ENCODE assay signal across 28 cellular contexts in genomic region chr4:79855081-79855480, GRCh38.
DNase-seq lines count a peak whose midpoint lies in the region; ATAC-seq and TF ChIP-seq lines count a peak whose summit lies in the region.
"Had no signal": no experiment of that assay in that cellular context is flagged by ENCODE, and none has a peak within 500 bp of the region (broad histone marks: within the 10 kb centered on the region; RNA-seq: fewer than 3 reads in every experiment).

No MANE protein-coding gene starts in this region.

- H3K4ac ChIP-seq in mesenchymal stem cell (ENCODE audit: low read depth in 1 of 2, low read length in 2 of 2) (no peak overlapping the region), H9 (ENCODE audit: low read depth, low read length) (no peak overlapping the region)

- H3K9me3 Mint-ChIP-seq in GM23338 (no peaks in the 10 kb centered on the region), H9 (no peaks in the 10 kb centered on the region)
- H3K9me3 Mint-ChIP-seq in activated CD8-positive, alpha-beta T cell treated with anti-CD3 and anti-CD28 coated beads for 36 hours: no peaks in the 10 kb centered on the region
- H3K9me3 Mint-ChIP-seq: activated CD4-positive, alpha-beta T cell treated with anti-CD3 and anti-CD28 coated beads, Interleukin-2, amount 10 ng/mL, durations not matched to agents 7 days and 5 days had no signal

- H4K8ac ChIP-seq in mesenchymal stem cell (ENCODE audit: low read length) (no peak overlapping the region), H9 (replicated peaks; ENCODE audit: insufficient read length, low read depth, low read length) (no peak overlapping the region)

- ATAC-seq in GM23338: no peak
- ATAC-seq in activated CD8-positive, alpha-beta T cell treated with anti-CD3 and anti-CD28 coated beads for 36 hours: no peak
- no peak for ATAC-seq in HG03135 (IDR thresholded peaks at IDR 0.05; ENCODE audit: unreplicated experiment)
- ATAC-seq: GM12878, heart right ventricle, HepG2, sciatic nerve, T-helper 17 cell had no signal

- H2BK20ac ChIP-seq in H9 (ENCODE audit: low read depth, low read length, poor library complexity, severe bottlenecking): no peak overlapping the region

- no peaks in the 10 kb centered on the region for H3K79me2 ChIP-seq in GM23338 (replicated peaks; ENCODE audit: insufficient read depth)
- H3K79me2 ChIP-seq in H9 (ENCODE audit: insufficient read depth, low read length): no peaks in the 10 kb centered on the region

- H3K18ac ChIP-seq in mesenchymal stem cell (ENCODE audit: low read depth in 1 of 2, low read length in 2 of 2) (no peak overlapping the region), H9 (ENCODE audit: insufficient read length, low read depth, low read length) (no peak overlapping the region)

- H3K36me3 ChIP-seq in GM23338 (ENCODE audit: insufficient read depth) (no peaks in the 10 kb centered on the region), adipocyte (ENCODE audit: control insufficient read depth, insufficient read depth, low read length, severe bottlenecking) (no peaks in the 10 kb centered on the region), mesenchymal stem cell (ENCODE audit: control insufficient read depth in 1 of 2, insufficient read depth in 2 of 2, low read depth in 1 of 2, low read length in 2 of 2) (no peaks in the 10 kb centered on the region)
- H3K36me3 ChIP-seq: adrenal gland, heart right ventricle had no signal

- H2BK12ac ChIP-seq in mesenchymal stem cell (ENCODE audit: low read length in 2 of 2): no peak overlapping the region
- no peak overlapping the region for H2BK12ac ChIP-seq in H9 (ENCODE audit: insufficient read length, low read depth, low read length)

- no peak overlapping the region for H4K5ac ChIP-seq in H9 (ENCODE audit: insufficient read length, low read depth, low read length)

- H3K27ac ChIP-seq in GM23338 (ENCODE audit: low read depth): no peak overlapping the region
- no peak overlapping the region for H3K27ac ChIP-seq in mesenchymal stem cell (ENCODE audit: low read length, poor library complexity, severe bottlenecking)
- H3K27ac ChIP-seq in H9 (ENCODE audit: insufficient read length, low read depth, low read length): no peak overlapping the region
- H3K27ac ChIP-seq: adrenal gland, C4-2B, epithelial cell of prostate, heart right ventricle had no signal

- CTCF ChIA-PET in activated CD8-positive, alpha-beta T cell treated with anti-CD3 and anti-CD28 coated beads for 36 hours (lab: Charles Lee): no interaction called here

- H3K4me1 ChIP-seq in GM23338 (ENCODE audit: insufficient read depth) (peaks cover 7% of the 10 kb centered on the region; the same call in 1 of the 2 replicates), adipocyte (ENCODE audit: control insufficient read depth, insufficient read depth, low read length) (peaks cover 31% of the 10 kb centered on the region), mesenchymal stem cell (ENCODE audit: control insufficient read depth, insufficient read depth, low read depth, low read length) (no peaks in the 10 kb centered on the region), H9 (ENCODE audit: insufficient read depth, low read length) (peaks cover 2% of the 10 kb centered on the region; the same call in 1 of the 2 replicates)
- H3K4me1 ChIP-seq: Caco-2 had no signal

- H3K4me2 ChIP-seq in GM23338 (no peak overlapping the region), mesenchymal stem cell (ENCODE audit: low read length, poor library complexity, severe bottlenecking) (no peak overlapping the region), H9 (ENCODE audit: insufficient read depth, insufficient read length, low read length) (no peak overlapping the region)

- H3K4me3 Mint-ChIP-seq in GM23338 (no peak overlapping the region), H9 (no peak overlapping the region)
- no peak overlapping the region for H3K4me3 Mint-ChIP-seq in activated CD8-positive, alpha-beta T cell treated with anti-CD3 and anti-CD28 coated beads for 36 hours
- H3K4me3 Mint-ChIP-seq: activated CD4-positive, alpha-beta T cell treated with anti-CD3 and anti-CD28 coated beads, Interleukin-2, amount 10 ng/mL, durations not matched to agents 7 days and 5 days; T-helper 17 cell had no signal

- H3K56ac ChIP-seq in H9 (ENCODE audit: insufficient read length, low read depth, low read length): no peak overlapping the region

- H3K4me1 Mint-ChIP-seq in GM23338 (peaks cover 10% of the 10 kb centered on the region), H9 (peaks cover 2 to 5% of the 10 kb centered on the region in 2 experiments; a peak in 3 of 4 replicates)
- peaks cover 2% of the 10 kb centered on the region for H3K4me1 Mint-ChIP-seq in activated CD8-positive, alpha-beta T cell treated with anti-CD3 and anti-CD28 coated beads for 36 hours (ENCODE audit: low read depth)
- H3K4me1 Mint-ChIP-seq: activated CD4-positive, alpha-beta T cell treated with anti-CD3 and anti-CD28 coated beads, Interleukin-2, amount 10 ng/mL, durations not matched to agents 7 days and 5 days had no signal

- H3K27ac Mint-ChIP-seq in GM23338: peak overlapping the region; percentile 36; the same call in 1 of the 2 replicates
- H3K27ac Mint-ChIP-seq in activated CD8-positive, alpha-beta T cell treated with anti-CD3 and anti-CD28 coated beads for 36 hours: no peak overlapping the region
- no peak overlapping the region for H3K27ac Mint-ChIP-seq in H9
- H3K27ac Mint-ChIP-seq: activated CD4-positive, alpha-beta T cell treated with anti-CD3 and anti-CD28 coated beads, Interleukin-2, amount 10 ng/mL, durations not matched to agents 7 days and 5 days; T-helper 17 cell had no signal

- no peaks in the 10 kb centered on the region for H3K27me3 ChIP-seq in GM23338 (ENCODE audit: insufficient read depth)
- no peaks in the 10 kb centered on the region for H3K27me3 ChIP-seq in adipocyte (replicated peaks; ENCODE audit: control insufficient read depth, insufficient read depth, low read length)
- no peaks in the 10 kb centered on the region for H3K27me3 ChIP-seq in mesenchymal stem cell (ENCODE audit: control insufficient read depth in 1 of 2, insufficient read depth in 1 of 2, low read length in 2 of 2)
- no peaks in the 10 kb centered on the region for H3K27me3 ChIP-seq in H9 (ENCODE audit: insufficient read depth, low read length)
- H3K27me3 ChIP-seq: adrenal gland, heart right ventricle had no signal

- H2BK5ac ChIP-seq in mesenchymal stem cell (ENCODE audit: low read depth, low read length, poor library complexity, severe bottlenecking) (no peak overlapping the region), H9 (ENCODE audit: insufficient read length, low read length) (no peak overlapping the region)

- peaks cover 10% of the 10 kb centered on the region; the same call in 1 of the 2 replicates for H3K9me2 ChIP-seq in GM23338 (ENCODE audit: insufficient read depth)

- H3T11ph ChIP-seq in H9 (ENCODE audit: low read length): no peak overlapping the region

- H3K9ac ChIP-seq in adipocyte (ENCODE audit: low read length): peak overlapping the region; percentile 31
- H3K9ac ChIP-seq in mesenchymal stem cell (ENCODE audit: low read length): peak overlapping the region; percentile 28
- no peak overlapping the region for H3K9ac ChIP-seq in H9 (ENCODE audit: extremely low read depth, insufficient read length, low read length)

- intact Hi-C loops in activated CD8-positive, alpha-beta T cell treated with anti-CD3 and anti-CD28 coated beads for 36 hours (cut with micrococcal nuclease): no loop called here

- POLR2A ChIA-PET in activated CD8-positive, alpha-beta T cell treated with anti-CD3 and anti-CD28 coated beads for 36 hours (lab: Charles Lee): no interaction called here

- H3F3A ChIP-seq in GM23338 (replicated peaks; ENCODE audit: low read depth): no peaks in the 10 kb centered on the region

- H3K27me3 Mint-ChIP-seq in GM23338 (ENCODE audit: insufficient read depth, low read depth, poor library complexity) (no peaks in the 10 kb centered on the region), H9 (ENCODE audit: low read depth) (no peaks in the 10 kb centered on the region)
- no peaks in the 10 kb centered on the region for H3K27me3 Mint-ChIP-seq in activated CD8-positive, alpha-beta T cell treated with anti-CD3 and anti-CD28 coated beads for 36 hours
- H3K27me3 Mint-ChIP-seq: activated CD4-positive, alpha-beta T cell treated with anti-CD3 and anti-CD28 coated beads, Interleukin-2, amount 10 ng/mL, durations not matched to agents 7 days and 5 days had no signal

- TF ChIP-seq CTCF in AG09309 (IDR thresholded peaks at IDR 0.05; ENCODE audit: control insufficient read depth, insufficient read depth, low read depth, low read length, missing control alignments) (no peak), GM23338 (conservative IDR thresholded peaks at IDR 0.05; ENCODE audit: low read depth in 2 of 2) (no peak), H9 (conservative IDR thresholded peaks at IDR 0.05) (no peak)
- no peak for TF ChIP-seq CTCF in activated CD8-positive, alpha-beta T cell treated with anti-CD3 and anti-CD28 coated beads for 36 hours (IDR thresholded peaks at IDR 0.05)

- H4K20me1 ChIP-seq in GM23338 (replicated peaks; ENCODE audit: insufficient read depth): no peaks in the 10 kb centered on the region
- no peaks in the 10 kb centered on the region for H4K20me1 ChIP-seq in H9 (ENCODE audit: control insufficient read depth, insufficient read depth, insufficient read length)

- H4K91ac ChIP-seq in mesenchymal stem cell (ENCODE audit: low read length) (no peak overlapping the region), H9 (ENCODE audit: insufficient read length, low read depth, low read length) (no peak overlapping the region)

- H3K23ac ChIP-seq in mesenchymal stem cell (ENCODE audit: low read length in 2 of 2) (no peak overlapping the region), H9 (ENCODE audit: insufficient read length, low read depth, low read length) (no peak overlapping the region)

- no peak overlapping the region for H3K14ac ChIP-seq in mesenchymal stem cell (ENCODE audit: low read length in 2 of 2)
- H3K14ac ChIP-seq in H9 (ENCODE audit: insufficient read depth, low read length): no peak overlapping the region

- H2BK15ac ChIP-seq in mesenchymal stem cell (ENCODE audit: low read depth, poor library complexity, severe bottlenecking): no peak overlapping the region
- H2BK15ac ChIP-seq in H9 (ENCODE audit: low read depth, low read length): no peak overlapping the region

- DNase-seq in AG09309 (ENCODE audit: low read depth) (peak; percentile 13), GM23338 (ENCODE audit: low spot score) (no peak), adipocyte (ENCODE audit: low read depth) (peak; percentile 21), mesenchymal stem cell (peak; percentile 80), H9 (no peak), HK-2 (ENCODE audit: unreplicated experiment) (no peak)
- no peak for DNase-seq in activated CD8-positive, alpha-beta T cell treated with anti-CD3 and anti-CD28 coated beads for 36 hours
- DNase-seq: activated CD4-positive, alpha-beta T cell treated with anti-CD3 and anti-CD28 coated beads, Interleukin-2, amount 10 ng/mL, durations not matched to agents 7 days and 5 days; activated naive CD4-positive, alpha-beta T cell; activated T-cell treated with anti-CD3 and anti-CD28 coated beads, Interleukin-2, amount 50 U/mL, for 48 hours; adrenal gland; Caco-2; effector CD4-positive, alpha-beta T cell; heart right ventricle; kidney glomerular epithelial cell; NCI-H1105; NCI-H2081; NCI-H2227 treated with DMSO at 0.1 percent for 48 hours; NCI-H774; RPMI8226; stimulated activated naive CD4-positive, alpha-beta T cell treated with Interleukin-2 at 50 U/mL for 16 hours; T-helper 17 cell had no signal

- H3K4me3 ChIP-seq in AG09309 (ENCODE audit: control insufficient read depth, low read depth, low read length): no peak overlapping the region
- H3K4me3 ChIP-seq in GM23338: no peak overlapping the region
- H3K4me3 ChIP-seq in adipocyte (ENCODE audit: low read length): no peak overlapping the region
- H3K4me3 ChIP-seq in mesenchymal stem cell (ENCODE audit: insufficient read depth in 1 of 2, low read depth in 1 of 2, low read length in 2 of 2): no peak overlapping the region
- H3K4me3 ChIP-seq: adrenal gland, GM12878, heart right ventricle had no signal

- H2AK5ac ChIP-seq in mesenchymal stem cell (ENCODE audit: low read length, severe bottlenecking) (no peak overlapping the region), H9 (ENCODE audit: insufficient read length, low read length) (no peak overlapping the region)

- 33% methylated on average over 1 of the region's 2 CpGs for WGBS in mesenchymal stem cell
- no CpG with 5 or more reads among the region's 2 CpGs for WGBS in H9 (ENCODE audit: extremely low coverage, insufficient read length, low lambda C conversion rate)

- H2AFZ ChIP-seq in GM23338 (peak overlapping the region; percentile 58; the same call in 1 of the 2 replicates), mesenchymal stem cell (ENCODE audit: low read depth, low read length) (no peak overlapping the region), H9 (ENCODE audit: low read length) (no peak overlapping the region)

- H3K36me3 Mint-ChIP-seq in GM23338 (ENCODE audit: low read depth) (no peaks in the 10 kb centered on the region), H9 (ENCODE audit: insufficient read depth in 1 of 3, low read depth in 3 of 3) (no peaks in the 10 kb centered on the region)
- H3K36me3 Mint-ChIP-seq in activated CD8-positive, alpha-beta T cell treated with anti-CD3 and anti-CD28 coated beads for 36 hours (ENCODE audit: low read depth): no peaks in the 10 kb centered on the region

- H3K23me2 ChIP-seq in H9 (ENCODE audit: insufficient read length, low read depth, low read length, poor library complexity, severe bottlenecking): no peaks in the 10 kb centered on the region

- H2BK120ac ChIP-seq in mesenchymal stem cell (ENCODE audit: low read depth, low read length) (no peak overlapping the region), H9 (ENCODE audit: low read depth, low read length, poor library complexity, severe bottlenecking) (no peak overlapping the region)

- H3K79me1 ChIP-seq in mesenchymal stem cell (replicated peaks; ENCODE audit: low read length, poor library complexity, severe bottlenecking) (no peaks in the 10 kb centered on the region), H9 (ENCODE audit: insufficient read depth, low read depth, low read length, poor library complexity, severe bottlenecking) (no peaks in the 10 kb centered on the region)

- H3K9me3 ChIP-seq in adipocyte (ENCODE audit: control insufficient read depth, low read length): no peaks in the 10 kb centered on the region
- no peaks in the 10 kb centered on the region for H3K9me3 ChIP-seq in mesenchymal stem cell (ENCODE audit: control insufficient read depth, low read length)
- H3K9me3 ChIP-seq in H9 (ENCODE audit: control insufficient read depth, low read depth, low read length): no peaks in the 10 kb centered on the region
- H3K9me3 ChIP-seq: adrenal gland, Caco-2, heart right ventricle had no signal

Comparison
In these comparisons a context has a peak if more than half of its experiments do, and no peak if none do; other contexts are left out.
1. DNase-seq: peak in AG09309 (single experiment), adipocyte (single experiment) and mesenchymal stem cell (single experiment); none in GM23338 (single experiment), activated CD8-positive, alpha-beta T cell treated with anti-CD3 and anti-CD28 coated beads for 36 hours (single experiment), H9 (single experiment) and HK-2 (single experiment).